In the genomic region with DNA sequence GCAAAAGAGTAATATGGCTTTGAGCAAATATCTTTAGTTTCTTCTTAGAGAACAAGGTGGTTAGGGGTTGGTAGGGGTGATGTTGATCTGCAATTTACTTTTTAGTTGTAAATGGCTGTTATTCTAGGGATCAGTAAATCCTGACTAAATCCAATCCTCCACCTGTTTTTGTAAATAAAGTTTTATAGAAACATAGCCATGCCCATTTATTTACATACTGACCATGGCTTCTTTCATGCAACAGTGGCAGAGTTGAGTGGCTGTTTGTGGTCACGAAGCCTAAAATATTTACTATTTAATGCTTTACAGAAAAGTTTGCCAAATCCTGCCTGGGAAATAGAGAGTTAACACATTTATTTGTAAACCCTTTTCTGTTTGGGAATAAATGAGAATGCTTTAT, we compare ENCODE assay signal across 20 cellular contexts. TPM values are rescaled to one million over a fixed set of nuclear protein-coding genes. Genes with fewer than 3 reads are reported as not detected.
DNase-seq lines count a peak whose midpoint lies in the region; ATAC-seq, FAIRE-seq and TF ChIP-seq lines count a peak whose summit lies in the region.
"Had no signal": no experiment of that assay in that cellular context is flagged by ENCODE, and none has a peak within 500 bp of the region (broad histone marks: within the 10 kb centered on the region; RNA-seq: fewer than 3 reads in every experiment).

No MANE protein-coding gene starts in this region.

- peaks cover 18% of the 10 kb centered on the region for H3K4me1 ChIP-seq in IMR-90 (ENCODE audit: control insufficient read depth, insufficient read depth, low read length)
- peaks cover 6 to 29% of the 10 kb centered on the region in 2 experiments; a peak in 4 of 5 replicates for H3K4me1 ChIP-seq in K562 (replicated peaks in 1 of 2; ENCODE audit: control insufficient read depth in 2 of 2, insufficient read depth in 2 of 2, low read length in 2 of 2)

- peaks cover 100% of the 10 kb centered on the region for H3K79me2 ChIP-seq in K562 (ENCODE audit: control insufficient read depth, insufficient read depth, low read length)

- no peak for TF ChIP-seq POLR2A in IMR-90 (IDR thresholded peaks at IDR 0.05; ENCODE audit: low read depth, low read length)
- no peak for TF ChIP-seq POLR2A in K562 (conservative IDR thresholded peaks at IDR 0.05)

- H4K5ac ChIP-seq in IMR-90 (ENCODE audit: low read depth, low read length) = no peak overlapping the region

- H4K20me1 ChIP-seq in IMR-90 (ENCODE audit: insufficient read depth, low read length) = peaks cover 8% of the 10 kb centered on the region; the same call in 1 of the 2 replicates
- H4K20me1 ChIP-seq in K562 (replicated peaks; ENCODE audit: control insufficient read depth, insufficient read depth, low read length) = no peaks in the 10 kb centered on the region

- H3K9ac ChIP-seq in IMR-90 (ENCODE audit: low read depth, low read length) = no peak overlapping the region
- H3K9ac ChIP-seq in K562 (ENCODE audit: insufficient read depth in 1 of 2, low read depth in 2 of 2, low read length in 2 of 2) = no peak overlapping the region

- H2BK15ac ChIP-seq in IMR-90 (ENCODE audit: low read depth, low read length) = no peak overlapping the region

- H3K23ac ChIP-seq in IMR-90 (ENCODE audit: low read depth, low read length) = no peak overlapping the region

- no peak overlapping the region for H3K56ac ChIP-seq in IMR-90 (ENCODE audit: extremely low read depth, insufficient read depth, low read length)

- H2BK5ac ChIP-seq in IMR-90 (ENCODE audit: low read depth, low read length, poor library complexity, severe bottlenecking) = no peak overlapping the region

- H2BK120ac ChIP-seq in IMR-90 (ENCODE audit: low read depth, low read length) = no peak overlapping the region

- TF ChIP-seq RAD21 in IMR-90 (IDR thresholded peaks at IDR 0.05; ENCODE audit: low read length) (no peak), K562 (CRISPR knock-in tag; conservative IDR thresholded peaks at IDR 0.05 in 1 of 2, IDR thresholded peaks at IDR 0.05 in 1 of 2) (no peak)

- H3K4me3 ChIP-seq in IMR-90 (ENCODE audit: insufficient read depth, low read depth, low read length) (no peak overlapping the region), K562 (no peak overlapping the region)
- H3K4me3 ChIP-seq: HAP-1 had no signal

- no peaks in the 10 kb centered on the region for H3K9me3 ChIP-seq in IMR-90 (ENCODE audit: control insufficient read depth, insufficient read depth, low read length)
- H3K9me3 ChIP-seq in K562 (replicated peaks; ENCODE audit: control insufficient read depth, insufficient read depth, low read depth, low read length) = peaks cover 13% of the 10 kb centered on the region
- H3K9me3 ChIP-seq: HAP-1 had no signal

- ATAC-seq in IMR-90 (ENCODE audit: low read depth) (no peak), K562 (no peak), HG03280 (IDR thresholded peaks at IDR 0.05; ENCODE audit: unreplicated experiment) (no peak), Right ventricle myocardium superior (ENCODE audit: poor library complexity) (no peak)
- no peak for ATAC-seq in stimulated activated memory B cell treated with anti-CD40 and anti-IgM and Interleukin-4, amounts not matched to agents 10 μg/mL and 1 μg/mL and 100 μg/mL, for 72 hours

- peaks cover 39 to 65% of the 10 kb centered on the region in 2 experiments for H3K79me1 ChIP-seq in IMR-90 (ENCODE audit: low read depth in 1 of 2, low read length in 2 of 2)

- FAIRE-seq in K562 (lab: Jason Lieb, UNC) = no peak
- FAIRE-seq: D721Med, GM12891, GM18507, H54 had no signal

- H3K27ac Mint-ChIP-seq in stimulated activated memory B cell treated with anti-CD40 and anti-IgM and Interleukin-4, amounts not matched to agents 10 μg/mL and 1 μg/mL and 100 μg/mL, for 72 hours = peak overlapping the region; percentile 13
- H3K27ac Mint-ChIP-seq in activated T-cell treated with anti-CD3 and anti-CD28 coated beads, Interleukin-2, amount 50 U/mL, for 24 hours = no peak overlapping the region
- H3K27ac Mint-ChIP-seq: CD8-positive, alpha-beta memory T cell; HFFc6 had no signal

- no peak overlapping the region for H3K4ac ChIP-seq in IMR-90 (ENCODE audit: low read depth, low read length)

- peaks cover 55% of the 10 kb centered on the region for H3K4me1 Mint-ChIP-seq in stimulated activated memory B cell treated with anti-CD40 and anti-IgM and Interleukin-4, amounts not matched to agents 10 μg/mL and 1 μg/mL and 100 μg/mL, for 72 hours
- H3K4me1 Mint-ChIP-seq in activated T-cell treated with anti-CD3 and anti-CD28 coated beads, Interleukin-2, amount 50 U/mL, for 24 hours (ENCODE audit: low read depth) = peaks cover 72% of the 10 kb centered on the region

- H3K27ac ChIP-seq in IMR-90 (ENCODE audit: insufficient read depth, low read length) = no peak overlapping the region
- no peak overlapping the region for H3K27ac ChIP-seq in K562 (ENCODE audit: extremely low read depth, low read depth, low read length)
- H3K27ac ChIP-seq: C4-2B had no signal

- H3K4me3 Mint-ChIP-seq in stimulated activated memory B cell treated with anti-CD40 and anti-IgM and Interleukin-4, amounts not matched to agents 10 μg/mL and 1 μg/mL and 100 μg/mL, for 72 hours = no peak overlapping the region
- no peak overlapping the region for H3K4me3 Mint-ChIP-seq in activated T-cell treated with anti-CD3 and anti-CD28 coated beads, Interleukin-2, amount 50 U/mL, for 24 hours
- H3K4me3 Mint-ChIP-seq: CD8-positive, alpha-beta memory T cell; HFFc6 had no signal

- dilution Hi-C loops in IMR-90 (cut with HindIII; ENCODE audit: low sequenced_read_pairs, unreplicated experiment) = no loop called here

- DNase-seq in IMR-90 (no peak), K562 (ENCODE audit: extremely low read depth in 1 of 4, low spot score in 3 of 4) (no peak), Right ventricle myocardium superior (no peak)
- DNase-seq in activated T-cell treated with anti-CD3 and anti-CD28 coated beads, Interleukin-2, amount 50 U/mL, for 24 hours = no peak
- DNase-seq: CD4-positive, alpha-beta T cell; CD8-positive, alpha-beta memory T cell; DMS 273 treated with DMSO at 0.1 percent for 48 hours; DMS79; EL; GDM1; GOT3; HFFc6 had no signal

- CTCF ChIA-PET in IMR-90 (lab: Yijun Ruan, JAX) (no interaction called here), K562 (lab: Yijun Ruan, JAX; ENCODE audit: low intra/inter-chr PET ratio) (no interaction called here)

- intact Hi-C loops in IMR-90 (cut with micrococcal nuclease) = no loop called here
- intact Hi-C loops in K562 (cut with micrococcal nuclease) = no loop called here
- intact Hi-C loops in Right ventricle myocardium superior (cut with DNase I) = no loop called here

- H3K36me3 ChIP-seq in IMR-90 (ENCODE audit: control insufficient read depth, insufficient read depth, low read length) (peaks cover 4% of the 10 kb centered on the region; the same call in 1 of the 2 replicates), K562 (ENCODE audit: control insufficient read depth, insufficient read depth, low read length) (peaks cover 75% of the 10 kb centered on the region)

- H3K27me3 ChIP-seq in IMR-90 (ENCODE audit: control insufficient read depth, insufficient read depth, low read length) (no peaks in the 10 kb centered on the region), K562 (ENCODE audit: control insufficient read depth in 2 of 2, insufficient read depth in 2 of 2, low read length in 2 of 2) (no peaks in the 10 kb centered on the region)

- H3K18ac ChIP-seq in IMR-90 (ENCODE audit: low read depth, low read length) = no peak overlapping the region

- H3K9me1 ChIP-seq in IMR-90 (ENCODE audit: insufficient read depth, low read length) (peaks cover 15% of the 10 kb centered on the region; the same call in 1 of the 2 replicates), K562 (ENCODE audit: control insufficient read depth, insufficient read depth, low read length) (no peaks in the 10 kb centered on the region)

- no peak overlapping the region for H4K91ac ChIP-seq in IMR-90 (ENCODE audit: insufficient read depth, low read depth, low read length)

- in situ Hi-C loops in IMR-90 (cut with MboI; ENCODE audit: low sequenced_read_pairs) (no loop called here), K562 (cut with MboI) (no loop called here)

- H4K8ac ChIP-seq in IMR-90 (ENCODE audit: low read depth in 2 of 2, low read length in 2 of 2) = no peak overlapping the region

- no peaks in the 10 kb centered on the region for H3K27me3 Mint-ChIP-seq in stimulated activated memory B cell treated with anti-CD40 and anti-IgM and Interleukin-4, amounts not matched to agents 10 μg/mL and 1 μg/mL and 100 μg/mL, for 72 hours
- no peaks in the 10 kb centered on the region for H3K27me3 Mint-ChIP-seq in activated T-cell treated with anti-CD3 and anti-CD28 coated beads, Interleukin-2, amount 50 U/mL, for 24 hours
- H3K27me3 Mint-ChIP-seq: CD4-positive, alpha-beta T cell; CD8-positive, alpha-beta memory T cell had no signal

- H3K4me2 ChIP-seq in IMR-90 (ENCODE audit: low read depth, low read length) (no peak overlapping the region), K562 (ENCODE audit: insufficient read depth, low read length) (no peak overlapping the region)

- peaks cover 85% of the 10 kb centered on the region for H3K36me3 Mint-ChIP-seq in stimulated activated memory B cell treated with anti-CD40 and anti-IgM and Interleukin-4, amounts not matched to agents 10 μg/mL and 1 μg/mL and 100 μg/mL, for 72 hours
- peaks cover 94% of the 10 kb centered on the region for H3K36me3 Mint-ChIP-seq in activated T-cell treated with anti-CD3 and anti-CD28 coated beads, Interleukin-2, amount 50 U/mL, for 24 hours (ENCODE audit: low read depth)

- H3K9me3 Mint-ChIP-seq in stimulated activated memory B cell treated with anti-CD40 and anti-IgM and Interleukin-4, amounts not matched to agents 10 μg/mL and 1 μg/mL and 100 μg/mL, for 72 hours = peaks cover 11% of the 10 kb centered on the region
- H3K9me3 Mint-ChIP-seq in activated T-cell treated with anti-CD3 and anti-CD28 coated beads, Interleukin-2, amount 50 U/mL, for 24 hours = peaks cover 21% of the 10 kb centered on the region

- BruUV-seq in IMR-90 (replicated peaks; lab: Mats Ljungman, UMichigan) (no TSS peak), K562 (replicated peaks; lab: Mats Ljungman, UMichigan) (no TSS peak)

- no peak overlapping the region for H2BK20ac ChIP-seq in IMR-90 (ENCODE audit: low read depth, low read length)

- H2AK5ac ChIP-seq in IMR-90 (ENCODE audit: low read depth, low read length) = no peak overlapping the region

- 0 out of 2 replicates have a peak overlapping the region, but pooled peaks have one; percentile 7 for H3K14ac ChIP-seq in IMR-90 (replicated peaks; ENCODE audit: low read depth, low read length)

- POLR2A ChIA-PET in IMR-90 (lab: Charles Lee; ENCODE audit: unreplicated experiment) = no interaction called here
- POLR2A ChIA-PET in K562 (lab: Yijun Ruan, JAX) = no interaction called here

- TF ChIP-seq CTCF in IMR-90 (conservative IDR thresholded peaks at IDR 0.05; ENCODE audit: low read depth, low read length) = no peak
- TF ChIP-seq CTCF in K562 (IDR thresholded peaks at IDR 0.05 in 2 of 3, conservative IDR thresholded peaks at IDR 0.05 in 1 of 3; ENCODE audit: insufficient read depth in 2 of 3, low read depth in 1 of 3, low read length in 3 of 3) = no peak

- H2AK9ac ChIP-seq in IMR-90 (replicated peaks; ENCODE audit: low read depth, low read length, poor library complexity) = no peak overlapping the region

- TF ChIP-seq EP300 in K562 (IDR thresholded peaks at IDR 0.05; ENCODE audit: low read length) = no peak

- H2AFZ ChIP-seq in IMR-90 (replicated peaks; ENCODE audit: low read length, poor library complexity) (no peak overlapping the region), K562 (ENCODE audit: low read depth, low read length) (no peak overlapping the region)

- no CpG with 5 or more reads among the region's 1 CpG for WGBS in IMR-90 (ENCODE audit: extremely low coverage in 2 of 2, insufficient read length in 1 of 2), 2 experiments
- WGBS in K562 (ENCODE audit: insufficient coverage, low coverage, missing lambda C conversion rate) = 100% methylated on average over 1 of the region's 1 CpG

RNA-seq across cellular contexts. Expression of gene HIVEP1, which starts 14.7 kb away (rescaled TPM):
- total RNA-seq in IMR-90 (2012; rRNA removed) (16.7 and 17.2 TPM in 2 replicates), K562 (2014; rRNA removed) (19.3 and 21.7 TPM in 2 replicates), K562 (2014; rRNA removed; fragmentation: Illumina TruSeq; extraction: Trizol) (33.3 and 37.1 TPM in 2 replicates), K562 (2015; rRNA removed; fragmentation: Illumina TruSeq; extraction: Trizol) (29.3 and 30.4 TPM in 2 replicates), K562 (2021) (25.8 and 28.8 TPM in 2 replicates), Right ventricle myocardium superior (12.0 TPM)
- polyA plus RNA-seq in IMR-90 (2012; rRNA removed) (13.0 and 14.4 TPM in 2 replicates), K562 (2011; rRNA removed) (16.9 and 18.2 TPM in 2 replicates), K562 (2014; fragmentation: Illumina TruSeq; extraction: Trizol) (20.9 and 24.9 TPM in 2 replicates), K562 (2014; fragmentation: Nextera tagmentation; extraction: Ambion mirVana) (1 to 10 TPM; 6.0 to 6.2 TPM), K562 (2014; rRNA removed) (14.6 and 18.4 TPM in 2 replicates)
- polyA plus RNA-seq in IMR-90 (2012; cell fraction: cytosol; rRNA removed) = 7.3 and 8.8 TPM in 2 replicates
- polyA plus RNA-seq in IMR-90 (2012; cell fraction: nucleus; rRNA removed; ENCODE audit: low replicate concordance) = 32.2 and 33.4 TPM in 2 replicates
- total RNA-seq in K562 (2011; cell fraction: chromatin; rRNA removed; ENCODE audit: low replicate concordance) = 53.0 and 162 TPM in 2 replicates
- 38.2 and 56.5 TPM in 2 replicates for total RNA-seq in K562 (2011; cell fraction: nucleolus; rRNA removed)
- 82.4 and 142 TPM in 2 replicates for total RNA-seq in K562 (2011; cell fraction: nucleoplasm; rRNA removed)
- polyA plus RNA-seq in K562 (2011; cell fraction: cytosol; rRNA removed) = 19.3 and 22.5 TPM in 2 replicates
- 35.9 and 42.5 TPM in 2 replicates for polyA plus RNA-seq in K562 (2011; cell fraction: nucleus; rRNA removed)
- 11.0 and 12.9 TPM in 2 replicates for polyA plus RNA-seq in K562 (2012)
- polyA minus RNA-seq in K562 (2011; rRNA and poly(A)+ RNA removed) = 64.9 and 75.2 TPM in 2 replicates
- polyA minus RNA-seq in K562 (2011; cell fraction: cytosol; rRNA and poly(A)+ RNA removed) = 21.6 and 23.0 TPM in 2 replicates
- 68.8 and 114 TPM in 2 replicates for polyA minus RNA-seq in K562 (2011; cell fraction: nucleus; rRNA and poly(A)+ RNA removed)
